Comparison of ENCODE assay signal across 14 cellular contexts in genomic region chr9:86035827-86036440, GRCh38.
"Had no signal": no experiment of that assay in that cellular context is flagged by ENCODE, and none has a peak within 500 bp of the region (broad histone marks: within the 10 kb centered on the region; RNA-seq: fewer than 3 reads in every experiment).

No MANE protein-coding gene starts in this region.

- H3K27me3 ChIP-seq: heart right ventricle, sigmoid colon, upper lobe of left lung had no signal

- ATAC-seq: activated CD8-positive, alpha-beta T cell treated with anti-CD3 and anti-CD28 coated beads, Interleukin-2, amount 10 ng/mL, durations not matched to agents 7 days and 5 days; left lobe of liver; natural killer cell treated with Interleukin-12 subunit alpha and Interleukin-12 subunit beta and Interleukin-15 and Interleukin-18, amount 100 ng/mL, for 72 hours had no signal

- H3K9me3 ChIP-seq: heart right ventricle, sigmoid colon, upper lobe of left lung had no signal

- H3K27ac Mint-ChIP-seq: activated CD8-positive, alpha-beta T cell treated with anti-CD3 and anti-CD28 coated beads, Interleukin-2, amount 10 ng/mL, durations not matched to agents 7 days and 5 days; activated naive CD8-positive, alpha-beta T cell treated with anti-CD3 and anti-CD28 coated beads, Interleukin-2, amount 10 ng/mL, durations not matched to agents 7 days and 5 days; natural killer cell treated with Interleukin-12 subunit alpha and Interleukin-12 subunit beta and Interleukin-15 and Interleukin-18, amount 100 ng/mL, for 72 hours had no signal

- DNase-seq: activated CD4-positive, alpha-beta T cell treated with anti-CD3 and anti-CD28 coated beads for 4 hours; activated CD8-positive, alpha-beta memory T cell treated with anti-CD3 and anti-CD28 coated beads, Interleukin-2, amount 50 U/mL, for 48 hours; activated CD8-positive, alpha-beta T cell treated with anti-CD3 and anti-CD28 coated beads, Interleukin-2, amount 10 ng/mL, durations not matched to agents 7 days and 5 days; activated naive CD8-positive, alpha-beta T cell treated with anti-CD3 and anti-CD28 coated beads, Interleukin-2, amount 10 ng/mL, durations not matched to agents 7 days and 5 days; aorta; foreskin melanocyte; heart right ventricle; sigmoid colon; stimulated activated CD4-positive, alpha-beta T cell treated with anti-CD3 and anti-CD28 coated beads, Interleukin-12 subunit alpha, Interleukin-12 subunit beta, amount 100 ng/mL, for 4 hours; stimulated activated naive CD4-positive, alpha-beta T cell; T-helper 9 cell had no signal

- H3K4me1 ChIP-seq: heart right ventricle, upper lobe of left lung had no signal

- H3K27ac ChIP-seq: heart right ventricle, sigmoid colon, upper lobe of left lung had no signal

- H3K9me3 Mint-ChIP-seq: activated naive CD8-positive, alpha-beta T cell treated with anti-CD3 and anti-CD28 coated beads, Interleukin-2, amount 10 ng/mL, durations not matched to agents 7 days and 5 days; natural killer cell treated with Interleukin-12 subunit alpha and Interleukin-12 subunit beta and Interleukin-15 and Interleukin-18, amount 100 ng/mL, for 72 hours had no signal

- H3K4me3 ChIP-seq: heart right ventricle, sigmoid colon, upper lobe of left lung had no signal

- H3K27me3 Mint-ChIP-seq: activated naive CD8-positive, alpha-beta T cell treated with anti-CD3 and anti-CD28 coated beads, Interleukin-2, amount 10 ng/mL, durations not matched to agents 7 days and 5 days; natural killer cell treated with Interleukin-12 subunit alpha and Interleukin-12 subunit beta and Interleukin-15 and Interleukin-18, amount 100 ng/mL, for 72 hours had no signal

- H3K4me3 Mint-ChIP-seq: activated CD8-positive, alpha-beta T cell treated with anti-CD3 and anti-CD28 coated beads, Interleukin-2, amount 10 ng/mL, durations not matched to agents 7 days and 5 days; activated naive CD8-positive, alpha-beta T cell treated with anti-CD3 and anti-CD28 coated beads, Interleukin-2, amount 10 ng/mL, durations not matched to agents 7 days and 5 days; natural killer cell treated with Interleukin-12 subunit alpha and Interleukin-12 subunit beta and Interleukin-15 and Interleukin-18, amount 100 ng/mL, for 72 hours had no signal

- H3K36me3 Mint-ChIP-seq: natural killer cell treated with Interleukin-12 subunit alpha and Interleukin-12 subunit beta and Interleukin-15 and Interleukin-18, amount 100 ng/mL, for 72 hours had no signal
